ENCODE assay signal across 1 cellular context in genomic region chr2:86562891-86563649, GRCh38.
TF ChIP-seq lines count a peak whose summit lies in the region.

Gene CHMP3 (minus strand): TSS chr2:86563443. CDS start chr2:86563348, 95 bp downstream.

TF ChIP-seq in K562, 482 proteins besides CTCF, POLR2A, EP300 and RAD21 (continued from another document and continues in another):
- 0 out of 2 replicates have a peak, but pooled peaks have one; percentile 40 for TF ChIP-seq CHAMP1 (IDR thresholded peaks at IDR 0.05)
- TF ChIP-seq ZNF140 (CRISPR knock-in tag; IDR thresholded peaks at IDR 0.05), result no peak
- no peak for TF ChIP-seq RFX7 (CRISPR knock-in tag; IDR thresholded peaks at IDR 0.05)
- TF ChIP-seq TAF7 (tag; IDR thresholded peaks at IDR 0.05), result peak; percentile 75
- TF ChIP-seq ARNT (IDR thresholded peaks at IDR 0.05), result no peak
- TF ChIP-seq SMARCA5 (IDR thresholded peaks at IDR 0.05), result no peak
- peak; percentile 81 for TF ChIP-seq ASH1L (IDR thresholded peaks at IDR 0.05; ENCODE audit: borderline replicate concordance, low read depth, partially characterized antibody)
- no peak; a peak in 1 of 4 replicates for TF ChIP-seq ZNF639 (CRISPR knock-in tag; conservative IDR thresholded peaks at IDR 0.05 in 1 of 2, IDR thresholded peaks at IDR 0.05 in 1 of 2)
- no peak for TF ChIP-seq EWSR1 (IDR thresholded peaks at IDR 0.05; ENCODE audit: borderline replicate concordance, low read depth, partially characterized antibody)
- TF ChIP-seq BRF2 (IDR thresholded peaks at IDR 0.05; ENCODE audit: borderline replicate concordance, insufficient read depth, insufficient read length), result no peak
- TF ChIP-seq CHD7 (IDR thresholded peaks at IDR 0.05; ENCODE audit: low read depth, low read length), result no peak
- TF ChIP-seq NFATC3 (IDR thresholded peaks at IDR 0.05), result no peak
- TF ChIP-seq CHD4 (IDR thresholded peaks at IDR 0.05; ENCODE audit: insufficient read depth, insufficient replicate concordance, low read depth, low read length, poor library complexity, severe bottlenecking), result no peak
- TF ChIP-seq ZNF76 (CRISPR knock-in tag; IDR thresholded peaks at IDR 0.05; ENCODE audit: borderline replicate concordance), result 0 out of 2 replicates have a peak, but pooled peaks have one; percentile 25
- TF ChIP-seq FIP1L1 (IDR thresholded peaks at IDR 0.05; ENCODE audit: low read depth, low read length, poor library complexity, severe bottlenecking), result peak; percentile 64
- TF ChIP-seq RFX5 (IDR thresholded peaks at IDR 0.05; ENCODE audit: low read depth, low read length), result no peak
- peak; percentile 72 for TF ChIP-seq PKNOX1 (IDR thresholded peaks at IDR 0.05)
- TF ChIP-seq TFE3 (CRISPR knock-in tag; IDR thresholded peaks at IDR 0.05), result no peak
- peak; percentile 98 for TF ChIP-seq JUND (IDR thresholded peaks at IDR 0.05; ENCODE audit: borderline replicate concordance, low read depth, low read length)
- TF ChIP-seq JUND (tag; IDR thresholded peaks at IDR 0.05; ENCODE audit: borderline replicate concordance, low read depth, low read length), result peak; percentile 100; the same call in 2 of the 3 replicates
- TF ChIP-seq HDGF (IDR thresholded peaks at IDR 0.05), result no peak
- TF ChIP-seq ZBTB33 (CRISPR knock-in tag; IDR thresholded peaks at IDR 0.05), result no peak
- no peak for TF ChIP-seq SREBF2 (CRISPR knock-in tag; IDR thresholded peaks at IDR 0.05)
- TF ChIP-seq ZNF277 (CRISPR knock-in tag; IDR thresholded peaks at IDR 0.05; ENCODE audit: borderline replicate concordance), result no peak
- TF ChIP-seq ADNP (tag; IDR thresholded peaks at IDR 0.05), result no peak
- no peak for TF ChIP-seq FOXK1 (CRISPR knock-in tag; IDR thresholded peaks at IDR 0.05; ENCODE audit: borderline replicate concordance)
- no peak for TF ChIP-seq POLR3A (IDR thresholded peaks at IDR 0.05; ENCODE audit: borderline replicate concordance, extremely low read depth, insufficient read depth, insufficient read length)
- TF ChIP-seq POLR2AphosphoS5 (IDR thresholded peaks at IDR 0.05; ENCODE audit: control insufficient read depth, insufficient read depth, low read depth, low read length), result peak; percentile 77
- TF ChIP-seq HMG20B (CRISPR knock-in tag; IDR thresholded peaks at IDR 0.05), result no peak
- peak; percentile 67; the same call in 1 of the 2 replicates for TF ChIP-seq ZBED1 (IDR thresholded peaks at IDR 0.05)
